In genomic region chr19:35042954-35043604, GRCh38 we compare ENCODE assay signal across 2 cellular contexts.
TF ChIP-seq lines count a peak whose summit lies in the region.

No MANE protein-coding gene starts in this region.

TF ChIP-seq in A549, 52 proteins besides CTCF, POLR2A, EP300 and RAD21 (continued from another document):
- TF ChIP-seq PBX3 (IDR thresholded peaks at IDR 0.05) (no peak), ESRRA (IDR thresholded peaks at IDR 0.05; ENCODE audit: borderline replicate concordance, low read length) (no peak), EHMT2 (IDR thresholded peaks at IDR 0.05; ENCODE audit: low read depth) (no peak), FOXS1 (CRISPR knock-in tag; IDR thresholded peaks at IDR 0.05) (no peak), KDM5A (IDR thresholded peaks at IDR 0.05) (no peak), BCL3 (IDR thresholded peaks at IDR 0.05) (no peak), BHLHE40 (IDR thresholded peaks at IDR 0.05; ENCODE audit: low read depth, low read length) (no peak), ELK1 (IDR thresholded peaks at IDR 0.05; ENCODE audit: low read depth, low read length) (no peak), MYC (IDR thresholded peaks at IDR 0.05; ENCODE audit: borderline replicate concordance, low read length) (no peak), JUNB (IDR thresholded peaks at IDR 0.05) (no peak), TFCP2L1 (CRISPR knock-in tag; IDR thresholded peaks at IDR 0.05) (no peak), NFE2L2 (conservative IDR thresholded peaks at IDR 0.05; ENCODE audit: low read length) (no peak), ZFP36 (IDR thresholded peaks at IDR 0.05; ENCODE audit: borderline replicate concordance, partially characterized antibody) (no peak), RARB (CRISPR knock-in tag; IDR thresholded peaks at IDR 0.05) (no peak), ZSCAN20 (CRISPR knock-in tag; IDR thresholded peaks at IDR 0.05) (no peak), HOXB13 (CRISPR knock-in tag; IDR thresholded peaks at IDR 0.05; ENCODE audit: low read depth) (no peak), EHF (CRISPR knock-in tag; IDR thresholded peaks at IDR 0.05) (no peak), FOSL2 (IDR thresholded peaks at IDR 0.05) (no peak), FOSL2 (CRISPR knock-in tag; IDR thresholded peaks at IDR 0.05) (no peak)

TF ChIP-seq in GM23338, 12 proteins besides CTCF, POLR2A, EP300 and RAD21 (continued from another document):
- TF ChIP-seq ZNF114 (CRISPR knock-in tag; IDR thresholded peaks at IDR 0.05) (no peak), JUNB (IDR thresholded peaks at IDR 0.05; ENCODE audit: unreplicated experiment) (no peak)
